Comparison of ENCODE assay signal across 11 cellular contexts in the genomic region with DNA sequence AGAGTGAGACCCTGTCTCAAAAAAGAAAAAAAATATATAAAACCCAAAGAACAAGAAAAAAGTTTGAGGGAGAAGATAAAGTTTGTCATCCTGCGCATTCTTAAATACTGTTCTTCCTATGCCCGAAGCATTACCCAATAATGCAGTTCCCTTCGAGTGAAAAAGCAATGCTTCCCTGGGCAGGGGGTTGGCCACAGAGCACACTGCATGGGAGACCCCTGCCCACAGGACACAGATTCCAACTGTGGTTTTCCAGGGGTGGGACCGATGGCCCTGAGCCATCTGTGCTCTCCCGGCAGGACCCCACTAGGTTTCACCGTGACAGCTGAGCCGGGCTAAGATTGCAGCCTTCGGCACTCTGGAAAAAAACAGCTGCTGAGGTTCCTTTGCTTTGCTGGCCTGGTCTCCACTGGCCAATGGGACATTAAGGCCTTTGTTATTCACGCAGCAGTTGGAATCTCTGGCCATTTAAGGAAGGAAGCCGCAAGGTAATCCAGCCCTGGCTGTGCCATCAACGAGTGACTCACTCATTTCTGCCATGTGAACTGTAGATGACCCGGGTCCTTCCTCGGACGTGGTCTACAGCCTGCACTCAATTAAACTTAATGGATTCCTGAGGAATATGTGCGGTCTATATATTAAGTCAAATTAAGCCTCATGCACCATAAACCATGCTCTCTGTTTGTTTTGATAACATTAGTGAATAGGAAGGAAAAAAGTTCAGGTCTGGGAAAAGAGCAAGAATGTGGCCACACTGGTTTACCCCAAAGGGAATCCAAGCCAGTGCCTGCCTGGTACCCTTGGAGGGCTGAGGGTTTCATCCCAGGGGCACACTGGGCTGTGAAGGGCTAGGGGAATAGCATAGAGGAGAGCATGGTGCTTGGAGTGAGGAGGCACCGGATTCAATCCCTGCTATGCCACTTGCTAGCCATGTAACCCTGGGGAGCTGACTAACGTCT.
DNase-seq lines count a peak whose midpoint lies in the region; ATAC-seq and TF ChIP-seq lines count a peak whose summit lies in the region.
"Had no signal": no experiment of that assay in that cellular context is flagged by ENCODE, and none has a peak within 500 bp of the region (broad histone marks: within the 10 kb centered on the region; RNA-seq: fewer than 3 reads in every experiment).

No MANE protein-coding gene starts in this region.

- H3K9me3 Mint-ChIP-seq in naive thymus-derived CD4-positive, alpha-beta T cell, result peaks cover 0 to 2% (median 0%) of the 10 kb centered on the region in 11 donors
- no peaks in the 10 kb centered on the region for H3K9me3 Mint-ChIP-seq in type B pancreatic cell

- peak overlapping the region; percentile 52 to 79 for H3K27ac ChIP-seq in esophagus (ENCODE audit: low read depth in 2 of 2, low read length in 1 of 2)
- no peak overlapping the region for H3K27ac ChIP-seq in naive thymus-derived CD4-positive, alpha-beta T cell (ENCODE audit: low read depth, low read length)
- H3K27ac ChIP-seq: suprapubic skin had no signal

- H3K9me3 ChIP-seq in esophagus (ENCODE audit: control insufficient read depth in 2 of 2, insufficient read depth in 1 of 2, low read depth in 1 of 2, low read length in 1 of 2), result no peaks in the 10 kb centered on the region
- no peaks in the 10 kb centered on the region for H3K9me3 ChIP-seq in naive thymus-derived CD4-positive, alpha-beta T cell (ENCODE audit: control insufficient read depth in 2 of 3, low read length in 3 of 3)
- H3K9me3 ChIP-seq: suprapubic skin had no signal

- H3K27me3 Mint-ChIP-seq in naive thymus-derived CD4-positive, alpha-beta T cell, result peaks cover 0 to 7% (median 0%) of the 10 kb centered on the region in 5 donors
- peaks cover 2% of the 10 kb centered on the region for H3K27me3 Mint-ChIP-seq in type B pancreatic cell
- H3K27me3 Mint-ChIP-seq: activated naive CD8-positive, alpha-beta T cell had no signal

- POLR2A ChIA-PET in naive thymus-derived CD4-positive, alpha-beta T cell (lab: Charles Lee), result no interaction called here

- H3K27me3 ChIP-seq in esophagus (ENCODE audit: control insufficient read depth in 1 of 2, insufficient read depth in 2 of 2, low read length in 2 of 2), result no peaks in the 10 kb centered on the region
- no peaks in the 10 kb centered on the region for H3K27me3 ChIP-seq in naive thymus-derived CD4-positive, alpha-beta T cell (ENCODE audit: control insufficient read depth in 2 of 2, insufficient read depth in 2 of 2, low read length in 2 of 2)

- TF ChIP-seq CTCF in type B pancreatic cell (conservative IDR thresholded peaks at IDR 0.05), result no peak

- no peaks in the 10 kb centered on the region for H3K4me1 ChIP-seq in esophagus (ENCODE audit: control insufficient read depth in 2 of 2, insufficient read depth in 2 of 2, low read length in 1 of 2)
- no peaks in the 10 kb centered on the region for H3K4me1 ChIP-seq in naive thymus-derived CD4-positive, alpha-beta T cell (ENCODE audit: control insufficient read depth in 2 of 2, insufficient read depth in 2 of 2, low read length in 2 of 2)

- peak; percentile 44 for DNase-seq in DMS 273 treated with DMSO at 0.1 percent for 48 hours (lab: John Stamatoyannopoulos, UW)
- DNase-seq in NCI-H69 (lab: John Stamatoyannopoulos, UW), result peak; percentile 41
- no peak for DNase-seq in naive thymus-derived CD4-positive, alpha-beta T cell
- no peak for DNase-seq in type B pancreatic cell (ENCODE audit: extremely low spot score, unreplicated experiment)
- DNase-seq: OCI-M1 had no signal

- H3K36me3 Mint-ChIP-seq in naive thymus-derived CD4-positive, alpha-beta T cell, result no peaks in the 10 kb centered on the region
- H3K36me3 Mint-ChIP-seq in type B pancreatic cell, result no peaks in the 10 kb centered on the region
- H3K36me3 Mint-ChIP-seq: activated naive CD8-positive, alpha-beta T cell had no signal

- H3K27ac Mint-ChIP-seq in naive thymus-derived CD4-positive, alpha-beta T cell, result no peak overlapping the region
- no peak overlapping the region for H3K27ac Mint-ChIP-seq in type B pancreatic cell
- H3K27ac Mint-ChIP-seq: activated naive CD8-positive, alpha-beta T cell had no signal

- H3K4me3 ChIP-seq in esophagus (ENCODE audit: low read depth in 1 of 2, low read length in 2 of 2), result no peak overlapping the region
- no peak overlapping the region for H3K4me3 ChIP-seq in naive thymus-derived CD4-positive, alpha-beta T cell (ENCODE audit: low read length)
- H3K4me3 ChIP-seq: suprapubic skin had no signal

- CTCF ChIA-PET in naive thymus-derived CD4-positive, alpha-beta T cell (lab: Charles Lee), result no interaction called here

- peak; percentile 55 for ATAC-seq in naive thymus-derived CD4-positive, alpha-beta T cell
- ATAC-seq in GM21576 (IDR thresholded peaks at IDR 0.05; ENCODE audit: unreplicated experiment), result no peak
- ATAC-seq in HG02973 (IDR thresholded peaks at IDR 0.05; ENCODE audit: unreplicated experiment), result no peak
- no peak for ATAC-seq in GM21381 (IDR thresholded peaks at IDR 0.05; ENCODE audit: unreplicated experiment)

- 54 to 57% methylated on average over 17 of the region's 17 CpGs for WGBS in esophagus, 2 donors

- intact Hi-C loops in naive thymus-derived CD4-positive, alpha-beta T cell (cut with micrococcal nuclease), result no loop called here

- no peaks in the 10 kb centered on the region for H3K4me1 Mint-ChIP-seq in naive thymus-derived CD4-positive, alpha-beta T cell
- H3K4me1 Mint-ChIP-seq in type B pancreatic cell (ENCODE audit: unreplicated experiment), result peaks cover 8% of the 10 kb centered on the region

- no peaks in the 10 kb centered on the region for H3K36me3 ChIP-seq in esophagus (ENCODE audit: control insufficient read depth in 2 of 2, insufficient read depth in 2 of 2, low read length in 1 of 2)
- H3K36me3 ChIP-seq in naive thymus-derived CD4-positive, alpha-beta T cell (ENCODE audit: control insufficient read depth in 2 of 3, insufficient read depth in 3 of 3, low read length in 3 of 3), result no peaks in the 10 kb centered on the region
- H3K36me3 ChIP-seq: suprapubic skin had no signal

- H3K4me3 Mint-ChIP-seq in naive thymus-derived CD4-positive, alpha-beta T cell, result no peak overlapping the region
- H3K4me3 Mint-ChIP-seq in type B pancreatic cell, result no peak overlapping the region
- H3K4me3 Mint-ChIP-seq: activated naive CD8-positive, alpha-beta T cell had no signal

Comparison
In these comparisons a context has a peak if more than half of its experiments do, and no peak if none do; other contexts are left out.
1. DNase-seq: peak in DMS 273 treated with DMSO at 0.1 percent for 48 hours (single experiment) and NCI-H69 (single experiment); none in naive thymus-derived CD4-positive, alpha-beta T cell (0 of 9) and type B pancreatic cell (single experiment).